Comparison of ENCODE assay signal across 12 cellular contexts in genomic region chr2:47086571-47086970, GRCh38.
DNase-seq lines count a peak whose midpoint lies in the region; ATAC-seq, FAIRE-seq and TF ChIP-seq lines count a peak whose summit lies in the region.
"Had no signal": no experiment of that assay in that cellular context is flagged by ENCODE, and none has a peak within 500 bp of the region (broad histone marks: within the 10 kb centered on the region; RNA-seq: fewer than 3 reads in every experiment).

No MANE protein-coding gene starts in this region.

- BruUV-seq in K562 (replicated peaks; lab: Mats Ljungman, UMichigan), result no TSS peak

- no peak for TF ChIP-seq POLR2A in K562 (conservative IDR thresholded peaks at IDR 0.05)

- no peaks in the 10 kb centered on the region for H3K79me2 ChIP-seq in K562 (ENCODE audit: control insufficient read depth, insufficient read depth, low read length)

- no peak overlapping the region for H3K4me2 ChIP-seq in K562 (ENCODE audit: insufficient read depth, low read length)

- no peak overlapping the region for H2AFZ ChIP-seq in K562 (ENCODE audit: low read depth, low read length)

- no peak overlapping the region; a peak in 1 of 4 replicates for H3K9ac ChIP-seq in K562 (ENCODE audit: insufficient read depth in 1 of 2, low read depth in 2 of 2, low read length in 2 of 2)

- FAIRE-seq in HTR-8/SVneo (lab: Jason Lieb, UNC) (peak; percentile 20), K562 (lab: Jason Lieb, UNC) (peak; percentile 67)
- FAIRE-seq: RCC 7860 had no signal

- intact Hi-C loops in K562 (cut with micrococcal nuclease), result no loop called here

- H3K9me1 ChIP-seq in K562 (ENCODE audit: control insufficient read depth, insufficient read depth, low read length), result no peaks in the 10 kb centered on the region

- no peak for TF ChIP-seq EP300 in K562 (IDR thresholded peaks at IDR 0.05; ENCODE audit: low read length)

- WGBS in K562 (ENCODE audit: insufficient coverage, low coverage, missing lambda C conversion rate), result 42% methylated on average over 6 of the region's 6 CpGs
- 91 to 95% methylated on average over 4 to 5 of the region's 6 CpGs for WGBS in mesodermal cell (ENCODE audit: insufficient coverage in 2 of 2), 2 experiments
- WGBS in thymus, result 96% methylated on average over 6 of the region's 6 CpGs

- no peak for DNase-seq in HTR-8/SVneo (ENCODE audit: insufficient read length, low spot score)
- DNase-seq in K562 (ENCODE audit: extremely low read depth in 1 of 4, low spot score in 3 of 4), result no peak
- DNase-seq in NCI-H1436 treated with DMSO at 0.1 percent for 48 hours (lab: John Stamatoyannopoulos, UW), result no peak
- no peak for DNase-seq in iPS-NIHi7 (ENCODE audit: extremely low spot score)
- DNase-seq: NCI-H1092 treated with DMSO at 0.1 percent for 48 hours; NCI-H524 treated with DMSO at 0.1 percent for 48 hours; stimulated activated naive CD8-positive, alpha-beta T cell treated with anti-CD3 and anti-CD28 coated beads, Interleukin-15, Interleukin-2, amounts not matched to agents 100 U/mL and 50 U/mL, for 24 hours had no signal

- CTCF ChIA-PET in K562 (lab: Yijun Ruan, JAX; ENCODE audit: low intra/inter-chr PET ratio), result no interaction called here

- no peaks in the 10 kb centered on the region; the same call in 1 of the 2 replicates for H4K20me1 ChIP-seq in K562 (replicated peaks; ENCODE audit: control insufficient read depth, insufficient read depth, low read length)

- peak; percentile 16 for ATAC-seq in K562
- no peak for ATAC-seq in HG02885 (IDR thresholded peaks at IDR 0.05; ENCODE audit: poor library complexity, unreplicated experiment)
- ATAC-seq: stimulated activated naive CD8-positive, alpha-beta T cell treated with anti-CD3 and anti-CD28 coated beads, Interleukin-15, Interleukin-2, amounts not matched to agents 100 U/mL and 50 U/mL, for 24 hours had no signal

- TF ChIP-seq CTCF in K562 (IDR thresholded peaks at IDR 0.05 in 2 of 3, conservative IDR thresholded peaks at IDR 0.05 in 1 of 3; ENCODE audit: insufficient read depth in 2 of 3, low read depth in 1 of 3, low read length in 3 of 3), result no peak

- H3K36me3 ChIP-seq in K562 (ENCODE audit: control insufficient read depth, insufficient read depth, low read length), result no peaks in the 10 kb centered on the region
- no peaks in the 10 kb centered on the region for H3K36me3 ChIP-seq in mesodermal cell (ENCODE audit: control insufficient read depth, insufficient read depth, low read length)
- H3K36me3 ChIP-seq in thymus (ENCODE audit: control insufficient read depth, insufficient read depth), result no peaks in the 10 kb centered on the region
- H3K36me3 ChIP-seq: cardiac muscle cell had no signal

- no peaks in the 10 kb centered on the region for H3K9me3 ChIP-seq in K562 (replicated peaks; ENCODE audit: control insufficient read depth, insufficient read depth, low read depth, low read length)
- no peaks in the 10 kb centered on the region for H3K9me3 ChIP-seq in mesodermal cell (ENCODE audit: control insufficient read depth, low read length)
- peaks cover 1% of the 10 kb centered on the region for H3K9me3 ChIP-seq in thymus (ENCODE audit: control insufficient read depth)

- POLR2A ChIA-PET in K562 (lab: Yijun Ruan, JAX), result interaction anchor here (0.8 kb wide), 1 partner anchor 14 kb away, joined by 3 read pairs; no protein-coding TSS in a partner anchor

- H3K4me3 ChIP-seq in K562, result no peak overlapping the region
- no peak overlapping the region for H3K4me3 ChIP-seq in mesodermal cell (ENCODE audit: extremely low read depth, insufficient read depth, low read length, poor library complexity, severe bottlenecking)
- H3K4me3 ChIP-seq in thymus (ENCODE audit: low read length), result no peak overlapping the region
- H3K4me3 ChIP-seq: cardiac muscle cell had no signal

- no peak overlapping the region for H3K27ac ChIP-seq in K562 (ENCODE audit: extremely low read depth, low read depth, low read length)
- peak overlapping the region; percentile 74 for H3K27ac ChIP-seq in mesodermal cell (ENCODE audit: low read depth, low read length, severe bottlenecking)
- peak overlapping the region; percentile 62 for H3K27ac ChIP-seq in thymus (ENCODE audit: low read depth)
- H3K27ac ChIP-seq: cardiac muscle cell had no signal

- H3K4me1 ChIP-seq in K562 (replicated peaks in 1 of 2; ENCODE audit: control insufficient read depth in 2 of 2, insufficient read depth in 2 of 2, low read length in 2 of 2) (peaks cover 20 to 24% of the 10 kb centered on the region in 2 experiments), mesodermal cell (ENCODE audit: control insufficient read depth, insufficient read depth, low read length, poor library complexity, severe bottlenecking) (peaks cover 44% of the 10 kb centered on the region), thymus (ENCODE audit: control insufficient read depth, insufficient read depth, low read length) (peaks cover 16% of the 10 kb centered on the region)

- in situ Hi-C loops in K562 (cut with MboI), result no loop called here

- no peak for TF ChIP-seq RAD21 in K562 (CRISPR knock-in tag; conservative IDR thresholded peaks at IDR 0.05 in 1 of 2, IDR thresholded peaks at IDR 0.05 in 1 of 2)

- H3K27me3 ChIP-seq in K562 (ENCODE audit: control insufficient read depth in 2 of 2, insufficient read depth in 2 of 2, low read length in 2 of 2) (no peaks in the 10 kb centered on the region), thymus (ENCODE audit: control insufficient read depth, insufficient read depth) (no peaks in the 10 kb centered on the region)
- H3K27me3 ChIP-seq: cardiac muscle cell had no signal

TF ChIP-seq in K562, 482 proteins besides CTCF, POLR2A, EP300 and RAD21 (continues in another document):
- TF ChIP-seq ZNF212 (CRISPR knock-in tag; IDR thresholded peaks at IDR 0.05) (no peak), ZNF707 (CRISPR knock-in tag; conservative IDR thresholded peaks at IDR 0.05) (no peak)
- TF ChIP-seq, protein P1, sequence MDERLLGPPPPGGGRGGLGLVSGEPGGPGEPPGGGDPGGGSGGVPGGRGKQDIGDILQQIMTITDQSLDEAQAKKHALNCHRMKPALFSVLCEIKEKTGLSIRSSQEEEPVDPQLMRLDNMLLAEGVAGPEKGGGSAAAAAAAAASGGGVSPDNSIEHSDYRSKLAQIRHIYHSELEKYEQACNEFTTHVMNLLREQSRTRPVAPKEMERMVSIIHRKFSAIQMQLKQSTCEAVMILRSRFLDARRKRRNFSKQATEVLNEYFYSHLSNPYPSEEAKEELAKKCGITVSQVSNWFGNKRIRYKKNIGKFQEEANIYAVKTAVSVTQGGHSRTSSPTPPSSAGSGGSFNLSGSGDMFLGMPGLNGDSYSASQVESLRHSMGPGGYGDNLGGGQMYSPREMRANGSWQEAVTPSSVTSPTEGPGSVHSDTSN (CRISPR knock-in tag; IDR thresholded peaks at IDR 0.05; ENCODE audit: low read depth), result no peak
- TF ChIP-seq, protein P1 (tag; conservative IDR thresholded peaks at IDR 0.05; ENCODE audit: low read depth), result peak; percentile 90
